In the genomic region with DNA sequence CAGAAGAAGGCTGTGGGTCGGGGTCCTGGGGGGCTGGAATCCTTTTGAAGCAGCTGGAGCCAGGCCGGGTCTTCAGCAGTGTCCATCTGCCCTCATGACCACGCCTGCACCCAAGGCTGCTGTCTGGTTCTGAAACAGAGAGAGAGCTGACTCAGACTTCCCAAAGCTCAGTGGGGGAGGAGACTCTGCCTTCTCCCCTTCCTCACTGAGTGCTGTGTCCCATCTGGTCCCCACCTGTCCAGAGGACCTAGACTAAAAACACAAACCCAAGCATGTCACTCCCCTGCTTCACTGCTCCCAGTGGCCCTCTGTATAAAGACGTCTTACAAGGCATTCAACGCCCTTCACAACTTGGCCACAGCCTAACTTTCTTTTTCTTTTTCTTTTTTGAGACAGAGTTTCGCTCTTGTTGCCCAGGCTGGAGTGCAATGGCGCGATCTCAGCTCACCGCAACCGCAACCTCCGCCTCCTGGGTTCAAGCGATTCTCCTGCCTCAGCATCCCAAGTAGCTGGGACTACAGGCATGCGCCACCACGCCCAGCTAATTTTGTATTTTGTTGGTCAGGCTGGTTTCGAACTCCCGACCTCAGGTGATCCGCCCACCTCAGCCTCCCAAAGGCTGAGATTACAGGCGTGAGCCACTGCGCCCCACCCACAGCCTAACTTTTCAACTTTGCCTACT, we compare ENCODE assay signal across 1 cellular context.
TF ChIP-seq lines count a peak whose summit lies in the region.

No MANE protein-coding gene starts in this region.

TF ChIP-seq in SK-N-SH, 30 proteins besides CTCF, POLR2A, EP300 and RAD21:
- TF ChIP-seq, protein P1, sequence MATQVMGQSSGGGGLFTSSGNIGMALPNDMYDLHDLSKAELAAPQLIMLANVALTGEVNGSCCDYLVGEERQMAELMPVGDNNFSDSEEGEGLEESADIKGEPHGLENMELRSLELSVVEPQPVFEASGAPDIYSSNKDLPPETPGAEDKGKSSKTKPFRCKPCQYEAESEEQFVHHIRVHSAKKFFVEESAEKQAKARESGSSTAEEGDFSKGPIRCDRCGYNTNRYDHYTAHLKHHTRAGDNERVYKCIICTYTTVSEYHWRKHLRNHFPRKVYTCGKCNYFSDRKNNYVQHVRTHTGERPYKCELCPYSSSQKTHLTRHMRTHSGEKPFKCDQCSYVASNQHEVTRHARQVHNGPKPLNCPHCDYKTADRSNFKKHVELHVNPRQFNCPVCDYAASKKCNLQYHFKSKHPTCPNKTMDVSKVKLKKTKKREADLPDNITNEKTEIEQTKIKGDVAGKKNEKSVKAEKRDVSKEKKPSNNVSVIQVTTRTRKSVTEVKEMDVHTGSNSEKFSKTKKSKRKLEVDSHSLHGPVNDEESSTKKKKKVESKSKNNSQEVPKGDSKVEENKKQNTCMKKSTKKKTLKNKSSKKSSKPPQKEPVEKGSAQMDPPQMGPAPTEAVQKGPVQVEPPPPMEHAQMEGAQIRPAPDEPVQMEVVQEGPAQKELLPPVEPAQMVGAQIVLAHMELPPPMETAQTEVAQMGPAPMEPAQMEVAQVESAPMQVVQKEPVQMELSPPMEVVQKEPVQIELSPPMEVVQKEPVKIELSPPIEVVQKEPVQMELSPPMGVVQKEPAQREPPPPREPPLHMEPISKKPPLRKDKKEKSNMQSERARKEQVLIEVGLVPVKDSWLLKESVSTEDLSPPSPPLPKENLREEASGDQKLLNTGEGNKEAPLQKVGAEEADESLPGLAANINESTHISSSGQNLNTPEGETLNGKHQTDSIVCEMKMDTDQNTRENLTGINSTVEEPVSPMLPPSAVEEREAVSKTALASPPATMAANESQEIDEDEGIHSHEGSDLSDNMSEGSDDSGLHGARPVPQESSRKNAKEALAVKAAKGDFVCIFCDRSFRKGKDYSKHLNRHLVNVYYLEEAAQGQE (IDR thresholded peaks at IDR 0.05; ENCODE audit: low read depth, low read length): 0 out of 2 replicates have a peak, but pooled peaks have one; percentile 26
